Comparison of ENCODE assay signal across 12 cellular contexts in the genomic region with DNA sequence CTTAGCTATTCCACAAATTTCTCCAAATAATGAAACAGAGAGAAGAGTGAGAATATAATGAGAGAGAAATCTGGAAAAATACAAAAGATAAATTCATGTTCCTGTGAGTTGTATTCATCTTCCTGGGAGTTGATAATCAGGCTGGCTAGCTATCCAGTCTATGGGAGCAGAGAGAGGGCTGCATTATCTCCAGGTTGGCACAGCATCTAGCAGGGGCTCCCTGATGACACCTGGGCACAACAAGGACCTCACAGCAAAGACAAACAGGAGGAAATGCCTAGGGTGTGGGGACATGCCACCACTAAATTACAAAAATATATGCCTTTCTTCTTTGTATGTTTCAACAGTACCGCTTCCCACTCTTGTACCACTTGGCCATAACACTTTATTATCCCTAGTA. TPM values are rescaled to one million over a fixed set of nuclear protein-coding genes. Genes with fewer than 3 reads are reported as not detected.
DNase-seq lines count a peak whose midpoint lies in the region; ATAC-seq and TF ChIP-seq lines count a peak whose summit lies in the region.
"Had no signal": no experiment of that assay in that cellular context is flagged by ENCODE, and none has a peak within 500 bp of the region (broad histone marks: within the 10 kb centered on the region; RNA-seq: fewer than 3 reads in every experiment).

No MANE protein-coding gene starts in this region.

- peaks cover 19% of the 10 kb centered on the region for H3K4me1 Mint-ChIP-seq in progenitor cell of endocrine pancreas (ENCODE audit: low read depth)

- no peak for DNase-seq in GM06990 (ENCODE audit: extremely low read depth, insufficient read length)
- DNase-seq in PC-9 = no peak
- DNase-seq in epithelial cell of prostate (ENCODE audit: low read depth, low spot score) = no peak
- no peak for DNase-seq in progenitor cell of endocrine pancreas (ENCODE audit: low spot score, unreplicated experiment)
- DNase-seq in NCI-H1694 (lab: John Stamatoyannopoulos, UW) = no peak
- no peak for DNase-seq in NCI-H510A (lab: John Stamatoyannopoulos, UW)
- no peak for DNase-seq in effector CD8-positive, alpha-beta T cell (lab: John Stamatoyannopoulos, UW)
- DNase-seq: NCI-H1417 treated with DMSO at 0.1 percent for 48 hours had no signal

- H3K4me2 ChIP-seq in PC-9 = peak overlapping the region; percentile 78

- no peaks in the 10 kb centered on the region for H3K36me3 Mint-ChIP-seq in progenitor cell of endocrine pancreas (ENCODE audit: insufficient read depth)

- H4K20me1 ChIP-seq in PC-9 (ENCODE audit: insufficient read depth) = no peaks in the 10 kb centered on the region; the same call in 1 of the 2 replicates

- peaks cover 4% of the 10 kb centered on the region for H3K27me3 Mint-ChIP-seq in progenitor cell of endocrine pancreas

- CTCF ChIA-PET in PC-9 (lab: Charles Lee) = interaction anchor here (1.1 kb wide), 1 partner anchor 122 kb away, joined by 3 read pairs; no protein-coding TSS in a partner anchor

- H3K4me1 ChIP-seq in PC-9 (replicated peaks; ENCODE audit: insufficient read depth) = peaks cover 28% of the 10 kb centered on the region

- no peak overlapping the region for H2AFZ ChIP-seq in PC-9

- intact Hi-C loops in PC-9 (cut with micrococcal nuclease; ENCODE audit: unreplicated experiment) = loop anchor here (2.0 kb wide), 1 partner anchor 36 kb away; no protein-coding TSS in a partner anchor

- H3K4me3 Mint-ChIP-seq in progenitor cell of endocrine pancreas (ENCODE audit: low read depth) = peak overlapping the region; percentile 42

- H3K36me3 ChIP-seq in GM06990 (ENCODE audit: control insufficient read depth, insufficient read depth, low read length) = no peaks in the 10 kb centered on the region; the same call in 1 of the 2 replicates
- H3K36me3 ChIP-seq in PC-9 (ENCODE audit: low read depth) = no peaks in the 10 kb centered on the region

- no peaks in the 10 kb centered on the region for H3K9me2 ChIP-seq in PC-9 (ENCODE audit: insufficient read depth)

- BruUV-seq in PC-9 (replicated peaks; lab: Mats Ljungman, UMichigan) = TSS peak; percentile 37

- POLR2A ChIA-PET in PC-9 (lab: Charles Lee; ENCODE audit: unreplicated experiment) = no interaction called here

- H3K9me3 ChIP-seq in PC-9 (ENCODE audit: insufficient read depth, low read depth) = no peaks in the 10 kb centered on the region

- H3K4me3 ChIP-seq in GM06990 (replicated peaks; ENCODE audit: low read depth, low read length) (peak overlapping the region; percentile 96), PC-9 (no peak overlapping the region; the same call in 1 of the 2 replicates)

- TF ChIP-seq CTCF in GM06990 (IDR thresholded peaks at IDR 0.05; ENCODE audit: insufficient read depth, low read length, poor library complexity, severe bottlenecking) (no peak), PC-9 (conservative IDR thresholded peaks at IDR 0.05) (no peak), progenitor cell of endocrine pancreas (IDR thresholded peaks at IDR 0.05; ENCODE audit: unreplicated experiment) (no peak)

- no peak for ATAC-seq in HG03439 (IDR thresholded peaks at IDR 0.05; ENCODE audit: unreplicated experiment)

- H3K9me3 Mint-ChIP-seq in progenitor cell of endocrine pancreas (ENCODE audit: low read depth) = no peaks in the 10 kb centered on the region

- H3K79me2 ChIP-seq in PC-9 (ENCODE audit: low read depth) = peaks cover 50% of the 10 kb centered on the region

- no peak overlapping the region for H3K27ac ChIP-seq in PC-9
- H3K27ac ChIP-seq in epithelial cell of prostate = peak overlapping the region; percentile 71

- H3K27me3 ChIP-seq in GM06990 (replicated peaks; ENCODE audit: control insufficient read depth, insufficient read depth, low read length) (no peaks in the 10 kb centered on the region), PC-9 (ENCODE audit: insufficient read depth, low read depth) (no peaks in the 10 kb centered on the region)

- H3F3A ChIP-seq in PC-9 (ENCODE audit: insufficient read depth, low read depth) = peaks cover 21% of the 10 kb centered on the region

- no peak overlapping the region for H3K27ac Mint-ChIP-seq in progenitor cell of endocrine pancreas

RNA-seq across cellular contexts. Expression of gene EHD4, which starts 1.9 kb away (rescaled TPM):
- total RNA-seq in PC-9 (2021) = 15.4 and 18.1 TPM in 2 replicates
- 17.2 and 18.4 TPM in 2 replicates for total RNA-seq in progenitor cell of endocrine pancreas

RNA-seq across cellular contexts. Expression of gene PLA2G4E, which starts 50.4 kb away (rescaled TPM):
- total RNA-seq in PC-9 (2021) (not detected in 2 replicates), progenitor cell of endocrine pancreas (0.09 TPM in 1 of 2 replicates, not detected in the other)
- total RNA-seq: pulmonary artery endothelial cell; T-helper 2 cell treated with Interferon-gamma antibody and Interleukin-4, amounts not matched to agents 100 ng/mL and 5 ng/mL, for 36 hours; urinary bladder had no signal
